8 cellular contexts compared by ENCODE assay signal in genomic region chrX:53223068-53223693, GRCh38. TPM values are rescaled to one million over a fixed set of nuclear protein-coding genes. Genes with fewer than 3 reads are reported as not detected.
DNase-seq lines count a peak whose midpoint lies in the region.

No MANE protein-coding gene starts in this region.

- no peak for DNase-seq in T-helper 2 cell treated with Interferon-gamma antibody and Interleukin-4, amounts not matched to agents 5 μg/mL and 100 μg/mL, for 36 hours (ENCODE audit: low spot score)
- DNase-seq in T-helper 2 cell, result no peak
- no peak for DNase-seq in activated CD4-positive, alpha-beta memory T cell treated with anti-CD3 and anti-CD28 coated beads, Interleukin-2, amount 10 ng/mL, durations not matched to agents 7 days and 5 days
- no peak for DNase-seq in stimulated activated CD4-positive, alpha-beta T cell treated with anti-CD3 and anti-CD28 coated beads, Interleukin-4, amount 100 ng/mL, for 1 hour
- DNase-seq in posterior cingulate gyrus, result no peak
- no peak for DNase-seq in midbrain (lab: John Stamatoyannopoulos, UW)

- H3K4me3 ChIP-seq in iPS-18c (ENCODE audit: insufficient read depth, low read depth, low read length), result peak overlapping the region; percentile 97
- H3K4me3 ChIP-seq in stomach smooth muscle (ENCODE audit: low read length in 2 of 2), result peak overlapping the region; percentile 78 to 98

- peaks cover 15% of the 10 kb centered on the region for H3K36me3 Mint-ChIP-seq in T-helper 2 cell treated with Interferon-gamma antibody and Interleukin-4, amounts not matched to agents 5 μg/mL and 100 μg/mL, for 36 hours (ENCODE audit: low read depth)
- peaks cover 41% of the 10 kb centered on the region for H3K36me3 Mint-ChIP-seq in activated CD4-positive, alpha-beta memory T cell treated with anti-CD3 and anti-CD28 coated beads, Interleukin-2, amount 10 ng/mL, durations not matched to agents 7 days and 5 days (ENCODE audit: low read depth)

- H3K9me3 ChIP-seq in iPS-18c (ENCODE audit: control insufficient read depth, insufficient read depth, low read length) (no peaks in the 10 kb centered on the region), stomach smooth muscle (ENCODE audit: control insufficient read depth in 2 of 2, low read length in 2 of 2) (no peaks in the 10 kb centered on the region)

- CTCF ChIA-PET in activated CD4-positive, alpha-beta memory T cell treated with anti-CD3 and anti-CD28 coated beads, Interleukin-2, amount 10 ng/mL, durations not matched to agents 7 days and 5 days (lab: Charles Lee), result interaction anchor here (0.6 kb wide), 1 partner anchor 152 kb away, joined by 3 read pairs; no protein-coding TSS in a partner anchor

- peak overlapping the region; percentile 87 to 99 for H3K9ac ChIP-seq in stomach smooth muscle (ENCODE audit: low read length in 2 of 2)

- peaks cover 9 to 26% of the 10 kb centered on the region in 2 donors for H3K36me3 ChIP-seq in stomach smooth muscle (ENCODE audit: control insufficient read depth in 2 of 2, insufficient read depth in 2 of 2, low read length in 2 of 2)

- no peak overlapping the region for H3K27ac ChIP-seq in stomach smooth muscle (ENCODE audit: low read length)

- H3K27ac Mint-ChIP-seq in T-helper 2 cell treated with Interferon-gamma antibody and Interleukin-4, amounts not matched to agents 5 μg/mL and 100 μg/mL, for 36 hours, result peak overlapping the region; percentile 41
- H3K27ac Mint-ChIP-seq in activated CD4-positive, alpha-beta memory T cell treated with anti-CD3 and anti-CD28 coated beads, Interleukin-2, amount 10 ng/mL, durations not matched to agents 7 days and 5 days, result no peak overlapping the region

- H3K4me1 ChIP-seq in stomach smooth muscle (ENCODE audit: control insufficient read depth, insufficient read depth, low read length), result peaks cover 31% of the 10 kb centered on the region

- H3K4me1 Mint-ChIP-seq in T-helper 2 cell treated with Interferon-gamma antibody and Interleukin-4, amounts not matched to agents 5 μg/mL and 100 μg/mL, for 36 hours (ENCODE audit: low read depth), result peaks cover 28% of the 10 kb centered on the region
- peaks cover 48% of the 10 kb centered on the region for H3K4me1 Mint-ChIP-seq in activated CD4-positive, alpha-beta memory T cell treated with anti-CD3 and anti-CD28 coated beads, Interleukin-2, amount 10 ng/mL, durations not matched to agents 7 days and 5 days

- no peaks in the 10 kb centered on the region for H3K27me3 ChIP-seq in stomach smooth muscle (ENCODE audit: control insufficient read depth in 1 of 2, insufficient read depth in 2 of 2, low read length in 2 of 2)

- peak overlapping the region; percentile 93 for H3K4me3 Mint-ChIP-seq in T-helper 2 cell treated with Interferon-gamma antibody and Interleukin-4, amounts not matched to agents 5 μg/mL and 100 μg/mL, for 36 hours
- H3K4me3 Mint-ChIP-seq in activated CD4-positive, alpha-beta memory T cell treated with anti-CD3 and anti-CD28 coated beads, Interleukin-2, amount 10 ng/mL, durations not matched to agents 7 days and 5 days, result peak overlapping the region; percentile 89

- POLR2A ChIA-PET in activated CD4-positive, alpha-beta memory T cell treated with anti-CD3 and anti-CD28 coated beads, Interleukin-2, amount 10 ng/mL, durations not matched to agents 7 days and 5 days (lab: Charles Lee), result interaction anchor here (0.9 to 1.2 kb wide), 2 partner anchors 142 to 199 kb away, joined by 3 read pairs; partner anchors contain the start of genes RIBC1 and SMC1A

- no peaks in the 10 kb centered on the region for H3K27me3 Mint-ChIP-seq in T-helper 2 cell treated with Interferon-gamma antibody and Interleukin-4, amounts not matched to agents 5 μg/mL and 100 μg/mL, for 36 hours (ENCODE audit: low read depth)
- no peaks in the 10 kb centered on the region for H3K27me3 Mint-ChIP-seq in activated CD4-positive, alpha-beta memory T cell treated with anti-CD3 and anti-CD28 coated beads, Interleukin-2, amount 10 ng/mL, durations not matched to agents 7 days and 5 days

- intact Hi-C loops in posterior cingulate gyrus (cut with DNase I), result no loop called here

- no peaks in the 10 kb centered on the region for H3K9me3 Mint-ChIP-seq in T-helper 2 cell treated with Interferon-gamma antibody and Interleukin-4, amounts not matched to agents 5 μg/mL and 100 μg/mL, for 36 hours
- H3K9me3 Mint-ChIP-seq in activated CD4-positive, alpha-beta memory T cell treated with anti-CD3 and anti-CD28 coated beads, Interleukin-2, amount 10 ng/mL, durations not matched to agents 7 days and 5 days, result no peaks in the 10 kb centered on the region

RNA-seq across cellular contexts. Expression of gene KDM5C, which starts 1.8 kb away (rescaled TPM):
- total RNA-seq in activated CD4-positive, alpha-beta memory T cell treated with anti-CD3 and anti-CD28 coated beads, Interleukin-2, amount 10 ng/mL, durations not matched to agents 7 days and 5 days, result 10 to 100 TPM; 95.5 to 99.9 TPM

RNA-seq across cellular contexts. Expression of gene IQSEC2, which starts 58.2 kb away (rescaled TPM):
- total RNA-seq in activated CD4-positive, alpha-beta memory T cell treated with anti-CD3 and anti-CD28 coated beads, Interleukin-2, amount 10 ng/mL, durations not matched to agents 7 days and 5 days, result under 1 TPM; 0.20 to 0.48 TPM
